In genomic region chr5:150323819-150324218, GRCh38 we compare ENCODE assay signal across 27 cellular contexts. TPM values are rescaled to one million over a fixed set of nuclear protein-coding genes. Genes with fewer than 3 reads are reported as not detected.
DNase-seq lines count a peak whose midpoint lies in the region; ATAC-seq, FAIRE-seq and TF ChIP-seq lines count a peak whose summit lies in the region.
"Had no signal": no experiment of that assay in that cellular context is flagged by ENCODE, and none has a peak within 500 bp of the region (broad histone marks: within the 10 kb centered on the region; RNA-seq: fewer than 3 reads in every experiment).

No MANE protein-coding gene starts in this region.

- SMC1A ChIA-PET in GM12878 (lab: Charles Lee; ENCODE audit: uncharacterized antibody, unreplicated experiment): no interaction called here

- H3K4me2 ChIP-seq in GM12878 (ENCODE audit: control insufficient read depth, insufficient read depth): no peak overlapping the region
- H3K4me2 ChIP-seq in trophoblast cell (ENCODE audit: low read length): no peak overlapping the region
- H3K4me2 ChIP-seq: BLaER1 treated with 17β-estradiol and CSF1 and Interleukin-3, amounts not matched to agents 10 nM and 100 nM had no signal

- H4K20me1 ChIP-seq in GM12878 (ENCODE audit: control insufficient read depth, insufficient read depth): no peaks in the 10 kb centered on the region
- H4K20me1 ChIP-seq: BLaER1 treated with 17β-estradiol and CSF1 and Interleukin-3, amounts not matched to agents 10 nM and 100 nM had no signal

- H3K27ac ChIP-seq in right atrium auricular region (no peak overlapping the region), GM12878 (ENCODE audit: control insufficient read depth, insufficient read depth) (no peak overlapping the region), trophoblast cell (ENCODE audit: low read depth, low read length) (no peak overlapping the region)
- H3K27ac ChIP-seq: 22Rv1; BLaER1 treated with 17β-estradiol and CSF1 and Interleukin-3, amounts not matched to agents 10 nM and 100 nM had no signal

- no peak for TF ChIP-seq RAD21 in GM12878 (IDR thresholded peaks at IDR 0.05; ENCODE audit: insufficient read depth, low read depth, low read length)

- no peak for TF ChIP-seq POLR2A in GM12878 (IDR thresholded peaks at IDR 0.05; ENCODE audit: low read depth, low read length)

- ATAC-seq in GM12878 (peak; percentile 69), GM18861 (IDR thresholded peaks at IDR 0.05; ENCODE audit: unreplicated experiment) (no peak), GM21737 (IDR thresholded peaks at IDR 0.05; ENCODE audit: unreplicated experiment) (no peak)

- no peak overlapping the region for H4K91ac ChIP-seq in trophoblast cell (ENCODE audit: low read depth, low read length)

- H2BK5ac ChIP-seq in trophoblast cell (ENCODE audit: low read depth, low read length, poor library complexity): no peak overlapping the region

- H3K36me3 ChIP-seq in right atrium auricular region (no peaks in the 10 kb centered on the region), GM12878 (ENCODE audit: control insufficient read depth in 2 of 2, insufficient read depth in 2 of 2, low read length in 1 of 2) (no peaks in the 10 kb centered on the region), trophoblast cell (ENCODE audit: control insufficient read depth in 1 of 2, insufficient read depth in 2 of 2, low read length in 2 of 2) (no peaks in the 10 kb centered on the region)
- H3K36me3 ChIP-seq: BE2C; BLaER1 treated with 17β-estradiol and CSF1 and Interleukin-3, amounts not matched to agents 10 nM and 100 nM; HAP-1 had no signal

- H3K79me2 ChIP-seq in GM12878 (ENCODE audit: control insufficient read depth, insufficient read depth, low read length) (no peaks in the 10 kb centered on the region), trophoblast cell (ENCODE audit: control insufficient read depth, insufficient read depth, low read length, poor library complexity) (no peaks in the 10 kb centered on the region)

- H3K9me3 ChIP-seq in right atrium auricular region (no peaks in the 10 kb centered on the region), GM12878 (replicated peaks; ENCODE audit: control insufficient read depth, insufficient read depth, low read length) (no peaks in the 10 kb centered on the region), trophoblast cell (ENCODE audit: insufficient read depth, low read depth, low read length) (no peaks in the 10 kb centered on the region)
- H3K9me3 ChIP-seq: BE2C; BLaER1 treated with 17β-estradiol and CSF1 and Interleukin-3, amounts not matched to agents 10 nM and 100 nM; HAP-1 had no signal

- in situ Hi-C loops in GM12878 (cut with MboI): no loop called here

- H4K12ac ChIP-seq in trophoblast cell (ENCODE audit: low read depth, low read length): no peak overlapping the region

- WGBS in GM12878 (ENCODE audit: insufficient coverage, insufficient replicate concordance, low lambda C conversion rate, missing lambda C conversion rate): 7% methylated on average over 8 of the region's 8 CpGs
- no CpG with 5 or more reads among the region's 8 CpGs for WGBS in trophoblast cell (ENCODE audit: extremely low coverage, insufficient coverage, insufficient read length)

- TF ChIP-seq EP300 in GM12878 (IDR thresholded peaks at IDR 0.05; ENCODE audit: borderline replicate concordance in 1 of 2, control insufficient read depth in 1 of 2, low read depth in 2 of 2, low read length in 2 of 2): no peak

- H2AFZ ChIP-seq in GM12878 (ENCODE audit: control insufficient read depth, low read depth, low read length): no peak overlapping the region
- no peak overlapping the region for H2AFZ ChIP-seq in trophoblast cell (ENCODE audit: insufficient read depth, low read length, poor library complexity)

- no peak overlapping the region for H4K8ac ChIP-seq in trophoblast cell (ENCODE audit: low read depth, low read length)

- H3K79me1 ChIP-seq in trophoblast cell (ENCODE audit: low read length): peaks cover 6% of the 10 kb centered on the region

- H3K4me3 ChIP-seq in right atrium auricular region: no peak overlapping the region
- no peak overlapping the region for H3K4me3 ChIP-seq in GM12878
- H3K4me3 ChIP-seq in trophoblast cell (ENCODE audit: low read depth, low read length): no peak overlapping the region
- H3K4me3 ChIP-seq: BLaER1 treated with 17β-estradiol and CSF1 and Interleukin-3, amounts not matched to agents 10 nM and 100 nM; HAP-1 had no signal

- no peak overlapping the region for H3K23ac ChIP-seq in trophoblast cell (ENCODE audit: low read length)

- peak; percentile 47 for DNase-seq in cardiac septum (ENCODE audit: low spot score)
- no peak for DNase-seq in right atrium auricular region (ENCODE audit: low spot score)
- DNase-seq in GM12878 (ENCODE audit: low read depth, low spot score): no peak
- no peak for DNase-seq in trophoblast cell
- DNase-seq in NCI-H1417 (lab: John Stamatoyannopoulos, UW): no peak
- DNase-seq: AML-193; BE2C; CD4-positive, alpha-beta T cell; CD8-positive, alpha-beta memory T cell; DMS 273 treated with DMSO at 0.1 percent for 48 hours; DMS79; EL; GDM1; GOT3; HFFc6 had no signal

- H3K4ac ChIP-seq in trophoblast cell (ENCODE audit: low read depth, low read length): no peak overlapping the region

- FAIRE-seq in GM12878 (lab: Jason Lieb, UNC): no peak
- FAIRE-seq: A204.1, D721Med, GM12891, GM18507, GM19239, H54 had no signal

- CTCF ChIA-PET in GM12878 (lab: Yijun Ruan, JAX): no interaction called here

- H3K27me3 ChIP-seq in right atrium auricular region: no peaks in the 10 kb centered on the region
- H3K27me3 ChIP-seq in GM12878 (replicated peaks in 1 of 2; ENCODE audit: control insufficient read depth in 2 of 2, insufficient read depth in 2 of 2, low read length in 1 of 2): no peaks in the 10 kb centered on the region; a peak in 1 of 4 replicates
- no peaks in the 10 kb centered on the region for H3K27me3 ChIP-seq in trophoblast cell (ENCODE audit: insufficient read depth, low read length)
- H3K27me3 ChIP-seq: BE2C; BLaER1 treated with 17β-estradiol and CSF1 and Interleukin-3, amounts not matched to agents 10 nM and 100 nM had no signal

- no peak overlapping the region for H2BK120ac ChIP-seq in trophoblast cell (ENCODE audit: insufficient read depth, low read length, poor library complexity)

- TF ChIP-seq CTCF in right atrium auricular region (IDR thresholded peaks at IDR 0.05) (no peak), GM12878 (IDR thresholded peaks at IDR 0.05 in 2 of 3, conservative IDR thresholded peaks at IDR 0.05 in 1 of 3; ENCODE audit: control insufficient read depth in 2 of 3, extremely low read depth in 1 of 3, insufficient read depth in 1 of 3, low read depth in 3 of 3, low read length in 3 of 3) (no peak)

- no peak overlapping the region for H3K18ac ChIP-seq in trophoblast cell (ENCODE audit: low read length)

- RAD21 ChIA-PET in GM12878 (lab: Charles Lee; ENCODE audit: unreplicated experiment): no interaction called here

- no TSS peak for BruUV-seq in GM12878 (replicated peaks; lab: Mats Ljungman, UMichigan)

- H2BK12ac ChIP-seq in trophoblast cell (ENCODE audit: low read length): peak overlapping the region; percentile 27

- H2AK5ac ChIP-seq in trophoblast cell (ENCODE audit: low read length): no peak overlapping the region

- no peak overlapping the region for H3K14ac ChIP-seq in trophoblast cell (ENCODE audit: low read length)

- intact Hi-C loops in cardiac septum (cut with DNase I) (no loop called here), GM12878 (cut with micrococcal nuclease; ENCODE audit: unreplicated experiment) (no loop called here)

- H3K9ac ChIP-seq in GM12878 (ENCODE audit: control insufficient read depth, insufficient read depth, low read length) (no peak overlapping the region), trophoblast cell (ENCODE audit: low read length) (no peak overlapping the region)
- H3K9ac ChIP-seq: BLaER1 treated with 17β-estradiol and CSF1 and Interleukin-3, amounts not matched to agents 10 nM and 100 nM had no signal

- H3K4me1 ChIP-seq in right atrium auricular region (peaks cover 0 to 12% of the 10 kb centered on the region in 2 donors), GM12878 (ENCODE audit: control insufficient read depth, insufficient read depth, low read length) (no peaks in the 10 kb centered on the region), trophoblast cell (ENCODE audit: control insufficient read depth in 1 of 2, insufficient read depth in 2 of 2, low read length in 2 of 2) (peaks cover 18 to 24% of the 10 kb centered on the region in 2 experiments)

- POLR2A ChIA-PET in GM12878 (lab: Charles Lee): no interaction called here

RNA-seq across cellular contexts. Expression of gene ARSI, which starts 21.1 kb away (rescaled TPM):
- 0.38 TPM for total RNA-seq in cardiac septum
- total RNA-seq in right atrium auricular region: under 1 TPM; 0.30 to 0.83 TPM
- total RNA-seq in GM12878 (2013; cell fraction: nucleolus; rRNA removed): 0.15 TPM in 1 of 2 replicates, not detected in the other
- total RNA-seq in GM12878 (2014; rRNA removed): not detected in 2 replicates
- not detected in 2 replicates for total RNA-seq in GM12878 (2014; rRNA removed; fragmentation: Illumina TruSeq; extraction: Trizol)
- not detected in 2 replicates for total RNA-seq in GM12878 (2021)
- polyA plus RNA-seq in GM12878 (2011; ENCODE audit: low read depth): not detected
- not detected in 2 replicates for polyA plus RNA-seq in GM12878 (2011; rRNA removed)
- polyA plus RNA-seq in GM12878 (2011; cell fraction: cytosol; rRNA removed): not detected in 2 replicates
- polyA plus RNA-seq in GM12878 (2011; cell fraction: nucleus; rRNA removed): not detected in 2 replicates
- not detected in 2 replicates for polyA plus RNA-seq in GM12878 (2012)
- not detected in 2 replicates for polyA plus RNA-seq in GM12878 (2014; fragmentation: Illumina TruSeq; extraction: Trizol)
- polyA plus RNA-seq in GM12878 (2014; fragmentation: Nextera tagmentation; extraction: Ambion mirVana): not detected
- not detected in 2 replicates for polyA plus RNA-seq in GM12878 (2014; rRNA removed)
- polyA plus RNA-seq in GM12878 (2016; fragmentation: Nextera tagmentation; extraction: Ambion mirVana): not detected
- not detected in 2 replicates for polyA minus RNA-seq in GM12878 (2011; rRNA and poly(A)+ RNA removed)
- polyA minus RNA-seq in GM12878 (2011; cell fraction: cytosol; rRNA and poly(A)+ RNA removed): not detected in 2 replicates
- polyA minus RNA-seq in GM12878 (2011; cell fraction: nucleus; rRNA and poly(A)+ RNA removed): not detected in 2 replicates
- polyA plus RNA-seq in trophoblast cell (2013): 5.1 and 5.3 TPM in 2 replicates
- total RNA-seq: CD8-positive, alpha-beta memory T cell had no signal
- polyA plus RNA-seq: CD14-positive monocyte; CD8-positive, alpha-beta memory T cell had no signal

RNA-seq across cellular contexts. Expression of gene TCOF1, which starts 33.7 kb away (rescaled TPM):
- total RNA-seq in cardiac septum (15.5 TPM), right atrium auricular region (10 to 100 TPM; 17.5 to 18.1 TPM), GM12878 (2014; rRNA removed) (35.0 and 42.1 TPM in 2 replicates), GM12878 (2014; rRNA removed; fragmentation: Illumina TruSeq; extraction: Trizol) (30.5 and 35.6 TPM in 2 replicates), GM12878 (2021) (74.7 and 83.9 TPM in 2 replicates)
- 55.0 and 67.3 TPM in 2 replicates for total RNA-seq in GM12878 (2013; cell fraction: nucleolus; rRNA removed)
- polyA plus RNA-seq in GM12878 (2011; ENCODE audit: low read depth): 11.1 TPM
- polyA plus RNA-seq in GM12878 (2011; rRNA removed) (6.4 and 12.7 TPM in 2 replicates), GM12878 (2014; fragmentation: Illumina TruSeq; extraction: Trizol) (39.4 and 56.1 TPM in 2 replicates), GM12878 (2014; fragmentation: Nextera tagmentation; extraction: Ambion mirVana) (10 to 100 TPM in 1 of 2 experiments, 1 to 10 TPM in 1; 8.7 to 12.3 TPM), GM12878 (2014; rRNA removed) (35.4 and 44.6 TPM in 2 replicates), GM12878 (2016; fragmentation: Nextera tagmentation; extraction: Ambion mirVana) (10 to 100 TPM; 71.2 to 76.3 TPM)
- 17.0 and 18.6 TPM in 2 replicates for polyA plus RNA-seq in GM12878 (2011; cell fraction: cytosol; rRNA removed)
- polyA plus RNA-seq in GM12878 (2011; cell fraction: nucleus; rRNA removed): 48.4 and 68.2 TPM in 2 replicates
- 20.7 and 25.6 TPM in 2 replicates for polyA plus RNA-seq in GM12878 (2012)
- 14.8 and 21.1 TPM in 2 replicates for polyA minus RNA-seq in GM12878 (2011; rRNA and poly(A)+ RNA removed)
- 11.4 and 13.2 TPM in 2 replicates for polyA minus RNA-seq in GM12878 (2011; cell fraction: cytosol; rRNA and poly(A)+ RNA removed)
- polyA minus RNA-seq in GM12878 (2011; cell fraction: nucleus; rRNA and poly(A)+ RNA removed): 19.5 and 38.2 TPM in 2 replicates
- polyA plus RNA-seq in trophoblast cell (2013): 38.5 and 40.8 TPM in 2 replicates

RNA-seq across cellular contexts. Expression of gene CAMK2A, which starts 34.2 kb away (rescaled TPM):
- total RNA-seq in cardiac septum (22.7 TPM), right atrium auricular region (10 to 100 TPM in 1 of 2 donors, 1 to 10 TPM in 1; 4.9 to 18.2 TPM), GM12878 (2014; rRNA removed) (0.11 TPM in 1 of 2 replicates, not detected in the other), GM12878 (2014; rRNA removed; fragmentation: Illumina TruSeq; extraction: Trizol) (not detected in 2 replicates), GM12878 (2021) (not detected in 2 replicates)
- total RNA-seq in GM12878 (2013; cell fraction: nucleolus; rRNA removed): not detected in 2 replicates
- polyA plus RNA-seq in GM12878 (2011; ENCODE audit: low read depth): not detected
- polyA plus RNA-seq in GM12878 (2011; rRNA removed) (not detected in 2 replicates), GM12878 (2014; fragmentation: Illumina TruSeq; extraction: Trizol) (not detected in 2 replicates), GM12878 (2014; fragmentation: Nextera tagmentation; extraction: Ambion mirVana) (not detected), GM12878 (2014; rRNA removed) (not detected in 2 replicates), GM12878 (2016; fragmentation: Nextera tagmentation; extraction: Ambion mirVana) (not detected)
- 0.03 TPM in 2 replicates for polyA plus RNA-seq in GM12878 (2011; cell fraction: cytosol; rRNA removed)
- polyA plus RNA-seq in GM12878 (2011; cell fraction: nucleus; rRNA removed): 0.09 and 0.13 TPM in 2 replicates
- 0.08 TPM in 1 of 2 replicates, not detected in the other for polyA plus RNA-seq in GM12878 (2012)
- polyA minus RNA-seq in GM12878 (2011; rRNA and poly(A)+ RNA removed): 0.52 TPM in 1 of 2 replicates, not detected in the other
- polyA minus RNA-seq in GM12878 (2011; cell fraction: cytosol; rRNA and poly(A)+ RNA removed): not detected in 2 replicates
- 0.19 TPM in 1 of 2 replicates, not detected in the other for polyA minus RNA-seq in GM12878 (2011; cell fraction: nucleus; rRNA and poly(A)+ RNA removed)
- polyA plus RNA-seq in trophoblast cell (2013): 0.21 and 0.40 TPM in 2 replicates
- total RNA-seq: CD8-positive, alpha-beta memory T cell had no signal
- polyA plus RNA-seq: CD14-positive monocyte; CD8-positive, alpha-beta memory T cell had no signal

Comparison
In these comparisons a context has a peak if more than half of its experiments do, and no peak if none do; other contexts are left out.
1. RNA of gene CAMK2A, which starts 34.2 kb away (total RNA-seq): 22.7 TPM in cardiac septum (single experiment) and 4.9 to 18.2 TPM in right atrium auricular region; 0.11 TPM in GM12878; every median in the first group is over 4 times any median in the second.